Comparison of ENCODE assay signal across 18 cellular contexts in genomic region chr1:6011161-6011945, GRCh38. TPM values are rescaled to one million over a fixed set of nuclear protein-coding genes. Genes with fewer than 3 reads are reported as not detected.
DNase-seq lines count a peak whose midpoint lies in the region; ATAC-seq and TF ChIP-seq lines count a peak whose summit lies in the region.
"Had no signal": no experiment of that assay in that cellular context is flagged by ENCODE, and none has a peak within 500 bp of the region (broad histone marks: within the 10 kb centered on the region; RNA-seq: fewer than 3 reads in every experiment).

No MANE protein-coding gene starts in this region.

- no peak overlapping the region for H3K27ac ChIP-seq in right cardiac atrium (ENCODE audit: low read length)
- no peak overlapping the region for H3K27ac ChIP-seq in left ventricle myocardium inferior (replicated peaks)
- H3K27ac ChIP-seq in OCI-LY1 (ENCODE audit: low read depth, low read length, poor library complexity, severe bottlenecking): peak overlapping the region; percentile 65
- H3K27ac ChIP-seq in lower lobe of right lung: no peak overlapping the region
- peak overlapping the region; percentile 46 for H3K27ac ChIP-seq in temporal lobe (ENCODE audit: low read depth, low read length)
- H3K27ac ChIP-seq: gastroesophageal sphincter, SJSA1, stomach, upper lobe of left lung, WERI-Rb-1 had no signal

- no peaks in the 10 kb centered on the region for H3K9me2 ChIP-seq in OCI-LY1 (ENCODE audit: low read depth, low read length)

- H3K36me3 ChIP-seq in left ventricle myocardium inferior: no peaks in the 10 kb centered on the region
- no peaks in the 10 kb centered on the region for H3K36me3 ChIP-seq in OCI-LY1 (ENCODE audit: insufficient read depth, low read length)
- H3K36me3 ChIP-seq in lower lobe of right lung: no peaks in the 10 kb centered on the region
- H3K36me3 ChIP-seq: SJSA1, upper lobe of left lung, WERI-Rb-1 had no signal

- H3K79me2 ChIP-seq in OCI-LY1 (ENCODE audit: insufficient read depth, low read length): no peaks in the 10 kb centered on the region

- no peak overlapping the region for H2AFZ ChIP-seq in OCI-LY1 (ENCODE audit: low read length)

- WGBS in right cardiac atrium: 91% methylated on average over 19 of the region's 19 CpGs

- TF ChIP-seq CTCF in left ventricle myocardium inferior (IDR thresholded peaks at IDR 0.05; ENCODE audit: borderline replicate concordance): no peak
- no peak for TF ChIP-seq CTCF in OCI-LY1 (IDR thresholded peaks at IDR 0.05; ENCODE audit: low read length)
- TF ChIP-seq CTCF in lower lobe of right lung (IDR thresholded peaks at IDR 0.05): no peak

- no peaks in the 10 kb centered on the region for H4K20me1 ChIP-seq in OCI-LY1 (ENCODE audit: insufficient read depth, low read length)

- intact Hi-C loops in right cardiac atrium (cut with DNase I): no loop called here
- intact Hi-C loops in left ventricle myocardium inferior (cut with micrococcal nuclease): no loop called here
- intact Hi-C loops in lower lobe of right lung (cut with DNase I): no loop called here

- DNase-seq in right cardiac atrium (peak in 2 of 3 donors; percentile 25 to 43), left ventricle myocardium inferior (no peak), lower lobe of right lung (peak; percentile 28)
- DNase-seq: activated CD8-positive, alpha-beta T cell treated with anti-CD3 and anti-CD28 coated beads, Interleukin-2, amount 10 ng/mL, durations not matched to agents 7 days and 5 days; NCI-H1105; occipital lobe; PC-3; stomach; WERI-Rb-1 had no signal

- no peak overlapping the region for H3K9ac ChIP-seq in OCI-LY1 (ENCODE audit: low read length)

- H3K4me3 ChIP-seq in right cardiac atrium (ENCODE audit: low read length) (no peak overlapping the region), left ventricle myocardium inferior (no peak overlapping the region), OCI-LY1 (ENCODE audit: low read depth, low read length, poor library complexity, severe bottlenecking) (no peak overlapping the region), lower lobe of right lung (no peak overlapping the region)
- H3K4me3 ChIP-seq: gastroesophageal sphincter, SJSA1, stomach, upper lobe of left lung had no signal

- H3K27me3 ChIP-seq in right cardiac atrium (ENCODE audit: control insufficient read depth, insufficient read depth): no peaks in the 10 kb centered on the region
- H3K27me3 ChIP-seq in left ventricle myocardium inferior (ENCODE audit: low read depth): no peaks in the 10 kb centered on the region
- H3K27me3 ChIP-seq in OCI-LY1 (ENCODE audit: insufficient read depth, low read length): no peaks in the 10 kb centered on the region
- no peaks in the 10 kb centered on the region for H3K27me3 ChIP-seq in lower lobe of right lung (ENCODE audit: low read depth)
- H3K27me3 ChIP-seq: gastroesophageal sphincter, SJSA1, upper lobe of left lung had no signal

- H3K4me1 ChIP-seq in right cardiac atrium (ENCODE audit: control insufficient read depth, insufficient read depth, low read length) (peaks cover 2% of the 10 kb centered on the region), left ventricle myocardium inferior (peaks cover 43% of the 10 kb centered on the region), OCI-LY1 (ENCODE audit: insufficient read depth, low read length, severe bottlenecking) (no peaks in the 10 kb centered on the region), lower lobe of right lung (peaks cover 5% of the 10 kb centered on the region)
- H3K4me1 ChIP-seq: gastroesophageal sphincter, SJSA1, stomach, upper lobe of left lung had no signal

- no peaks in the 10 kb centered on the region for H3K9me3 ChIP-seq in right cardiac atrium (ENCODE audit: control insufficient read depth, low read length)
- no peaks in the 10 kb centered on the region for H3K9me3 ChIP-seq in left ventricle myocardium inferior (replicated peaks)
- no peaks in the 10 kb centered on the region for H3K9me3 ChIP-seq in OCI-LY1 (ENCODE audit: low read length)
- H3K9me3 ChIP-seq in lower lobe of right lung: no peaks in the 10 kb centered on the region
- H3K9me3 ChIP-seq: gastroesophageal sphincter, SJSA1, stomach, upper lobe of left lung had no signal

- H3K4me2 ChIP-seq in OCI-LY1 (ENCODE audit: low read length): no peak overlapping the region

- ATAC-seq in right cardiac atrium: no peak
- ATAC-seq in lower lobe of right lung: no peak
- no peak for ATAC-seq in GM21360 (IDR thresholded peaks at IDR 0.05; ENCODE audit: unreplicated experiment)
- no peak for ATAC-seq in GM19328 (IDR thresholded peaks at IDR 0.05; ENCODE audit: unreplicated experiment)
- ATAC-seq in GM21423 (IDR thresholded peaks at IDR 0.05; ENCODE audit: unreplicated experiment): no peak
- ATAC-seq: activated CD8-positive, alpha-beta T cell treated with anti-CD3 and anti-CD28 coated beads, Interleukin-2, amount 10 ng/mL, durations not matched to agents 7 days and 5 days; gastroesophageal sphincter; PC-3; sciatic nerve had no signal

- no peaks in the 10 kb centered on the region for H3F3A ChIP-seq in OCI-LY1 (ENCODE audit: insufficient read depth, low read length)

RNA-seq across cellular contexts. Expression of gene NPHP4, which starts 19.1 kb away (rescaled TPM):
- total RNA-seq in right cardiac atrium (1 to 10 TPM; 4.8 to 6.0 (median 5.4) TPM), left ventricle myocardium inferior (3.7 TPM), lower lobe of right lung (16.1 TPM), temporal lobe (6.9 TPM)
- polyA plus RNA-seq in right cardiac atrium: 2.8 TPM

RNA-seq across cellular contexts. Expression of gene KCNAB2, which starts 34.3 kb away (rescaled TPM):
- 10 to 100 TPM; 15.4 to 25.6 (median 19.0) TPM for total RNA-seq in right cardiac atrium
- polyA plus RNA-seq in right cardiac atrium: 12.6 TPM
- 31.0 TPM for total RNA-seq in left ventricle myocardium inferior
- total RNA-seq in lower lobe of right lung: 119 TPM
- 9.1 TPM for total RNA-seq in temporal lobe

Comparison
In these comparisons a context has a peak if more than half of its experiments do, and no peak if none do; other contexts are left out.
1. H3K27ac ChIP-seq: peak in OCI-LY1 (single experiment) and temporal lobe (single experiment); none in right cardiac atrium (single experiment), left ventricle myocardium inferior (single experiment) and lower lobe of right lung (single experiment).